Comparison of ENCODE assay signal across 30 cellular contexts in genomic region chr20:42656130-42656529, GRCh38.
"Had no signal": no experiment of that assay in that cellular context is flagged by ENCODE, and none has a peak within 500 bp of the region (broad histone marks: within the 10 kb centered on the region; RNA-seq: fewer than 3 reads in every experiment).

No MANE protein-coding gene starts in this region.

- H3K36me3 ChIP-seq: adrenal gland, colonic mucosa, esophagus squamous epithelium, gastroesophageal sphincter, heart right ventricle, WERI-Rb-1 had no signal

- H3K4me1 ChIP-seq: adrenal gland, colonic mucosa, esophagus squamous epithelium, gastroesophageal sphincter had no signal

- H3K27me3 ChIP-seq: adrenal gland, body of pancreas, colonic mucosa, esophagus squamous epithelium had no signal

- H3K9me3 ChIP-seq: adrenal gland, body of pancreas, colonic mucosa, esophagus squamous epithelium, gastroesophageal sphincter, heart right ventricle had no signal

- ATAC-seq: activated CD4-positive, CD25-positive, alpha-beta regulatory T cell treated with anti-CD3 and anti-CD28 coated beads, Interleukin-2, amount 50 U/mL, for 24 hours; activated CD8-positive, alpha-beta memory T cell treated with anti-CD3 and anti-CD28 coated beads, Interleukin-2, amount 10 ng/mL, durations not matched to agents 7 days and 5 days; activated CD8-positive, alpha-beta T cell treated with anti-CD3 and anti-CD28 coated beads, Interleukin-2, amount 10 ng/mL, durations not matched to agents 7 days and 5 days; activated naive CD8-positive, alpha-beta T cell treated with anti-CD3 and anti-CD28 coated beads, Interleukin-2, amount 50 U/mL, for 24 hours; body of pancreas; gastroesophageal sphincter; heart right ventricle; T-helper 17 cell had no signal

- DNase-seq: activated B cell treated with CpG ODN at 0.5 μM for 24 hours; activated CD4-positive, alpha-beta memory T cell treated with anti-CD3 and anti-CD28 coated beads for 36 hours; activated CD4-positive, alpha-beta T cell treated with anti-CD3 and anti-CD28 coated beads for 48 hours; activated CD8-positive, alpha-beta memory T cell treated with anti-CD3 and anti-CD28 coated beads, Interleukin-2, amount 10 ng/mL, durations not matched to agents 7 days and 5 days; activated CD8-positive, alpha-beta memory T cell treated with anti-CD3 and anti-CD28 coated beads, Interleukin-2, amount 50 U/mL, for 4 hours; activated CD8-positive, alpha-beta T cell treated with anti-CD3 and anti-CD28 coated beads, Interleukin-2, amount 10 ng/mL, durations not matched to agents 7 days and 5 days; activated effector memory CD4-positive, alpha-beta T cell treated with anti-CD3 and anti-CD28 coated beads, Interleukin-2, amount 50 U/mL, for 16 hours; activated naive CD4-positive, alpha-beta T cell treated with anti-CD3 and anti-CD28 coated beads for 36 hours; activated naive CD8-positive, alpha-beta T cell treated with anti-CD3 and anti-CD28 coated beads for 36 hours; activated naive CD8-positive, alpha-beta T cell treated with anti-CD3 and anti-CD28 coated beads, Interleukin-2, amount 50 U/mL, for 24 hours; activated T-cell treated with anti-CD3 and anti-CD28 coated beads, Interleukin-2, amount 50 U/mL, for 1 hour; activated T-cell treated with anti-CD3 and anti-CD28 coated beads, Interleukin-2, amount 50 U/mL, for 48 hours; adrenal gland; amygdala; aorta; body of pancreas; central memory CD4-positive, alpha-beta T cell; cerebellar nuclear complex; colonic mucosa; effector memory CD4-positive, alpha-beta T cell; erythroblast; esophagus squamous epithelium; foreskin melanocyte; heart right ventricle; T-helper 1 cell; T-helper 17 cell; T1000; WERI-Rb-1 had no signal

- H3K4me3 ChIP-seq: adrenal gland, body of pancreas, colonic mucosa, esophagus squamous epithelium, gastroesophageal sphincter, heart right ventricle had no signal

- H3K27ac ChIP-seq: adrenal gland, body of pancreas, colonic mucosa, esophagus squamous epithelium, gastroesophageal sphincter, heart right ventricle, WERI-Rb-1 had no signal
